In genomic region chr19:40598121-40598917, GRCh38 we compare ENCODE assay signal across 8 cellular contexts. TPM values are rescaled to one million over a fixed set of nuclear protein-coding genes. Genes with fewer than 3 reads are reported as not detected.
DNase-seq lines count a peak whose midpoint lies in the region; ATAC-seq and TF ChIP-seq lines count a peak whose summit lies in the region.

No MANE protein-coding gene starts in this region.

- H3K27me3 ChIP-seq in Loucy (ENCODE audit: insufficient read depth, low read length, poor library complexity, severe bottlenecking), result no peaks in the 10 kb centered on the region
- no peaks in the 10 kb centered on the region for H3K27me3 ChIP-seq in RWPE2 (ENCODE audit: insufficient read depth, poor library complexity, severe bottlenecking)
- no peaks in the 10 kb centered on the region for H3K27me3 ChIP-seq in neuron (ENCODE audit: insufficient read depth, low read length)

- peak; percentile 70 for ATAC-seq in RWPE2 (ENCODE audit: low read depth)
- no peak for ATAC-seq in HG03095 (IDR thresholded peaks at IDR 0.05; ENCODE audit: unreplicated experiment)

- H3K9me2 ChIP-seq in Loucy (replicated peaks; ENCODE audit: low read depth, low read length), result no peaks in the 10 kb centered on the region

- TF ChIP-seq CTCF in Loucy (conservative IDR thresholded peaks at IDR 0.05; ENCODE audit: low read length) (peak; percentile 97), RWPE2 (IDR thresholded peaks at IDR 0.05; ENCODE audit: poor library complexity, severe bottlenecking) (peak; percentile 97)

- H3K4me3 Mint-ChIP-seq in activated T-helper 2 cell treated with anti-CD3 and anti-CD28 coated beads, Interferon-gamma antibody, Interleukin-2, Interleukin-4, amounts not matched to agents 10 μg/mL and 5 μg/mL and 100 μg/mL, durations not matched to agents 14 hours and 24 hours and 36 hours (ENCODE audit: low read depth), result peak overlapping the region; percentile 39

- H3K36me3 Mint-ChIP-seq in activated T-helper 2 cell treated with anti-CD3 and anti-CD28 coated beads, Interferon-gamma antibody, Interleukin-2, Interleukin-4, amounts not matched to agents 10 μg/mL and 5 μg/mL and 100 μg/mL, durations not matched to agents 14 hours and 24 hours and 36 hours (ENCODE audit: low read depth), result no peaks in the 10 kb centered on the region

- H4K20me1 ChIP-seq in Loucy (ENCODE audit: insufficient read depth, low read length, poor library complexity, severe bottlenecking), result peaks cover 11% of the 10 kb centered on the region

- no peaks in the 10 kb centered on the region for H3K79me2 ChIP-seq in Loucy (ENCODE audit: insufficient read depth, low read length)

- peak; percentile 90 for DNase-seq in ELR (ENCODE audit: low read depth)
- DNase-seq in RWPE2 (ENCODE audit: low spot score), result peak; percentile 89
- DNase-seq in activated T-helper 2 cell treated with anti-CD3 and anti-CD28 coated beads, Interferon-gamma antibody, Interleukin-2, Interleukin-4, amounts not matched to agents 10 μg/mL and 5 μg/mL and 100 μg/mL, durations not matched to agents 14 hours and 24 hours and 36 hours (ENCODE audit: low spot score), result peak; percentile 74
- peak; percentile 76 for DNase-seq in fibroblast of the conjunctiva (ENCODE audit: low read depth)
- DNase-seq in superior temporal gyrus (ENCODE audit: extremely low spot score), result peak; percentile 93

- H3K27ac ChIP-seq in RWPE2 (ENCODE audit: poor library complexity, severe bottlenecking), result peak overlapping the region; percentile 11

- H3K27me3 Mint-ChIP-seq in activated T-helper 2 cell treated with anti-CD3 and anti-CD28 coated beads, Interferon-gamma antibody, Interleukin-2, Interleukin-4, amounts not matched to agents 10 μg/mL and 5 μg/mL and 100 μg/mL, durations not matched to agents 14 hours and 24 hours and 36 hours (ENCODE audit: low read depth), result peaks cover 41% of the 10 kb centered on the region

- no peaks in the 10 kb centered on the region for H3K9me3 Mint-ChIP-seq in activated T-helper 2 cell treated with anti-CD3 and anti-CD28 coated beads, Interferon-gamma antibody, Interleukin-2, Interleukin-4, amounts not matched to agents 10 μg/mL and 5 μg/mL and 100 μg/mL, durations not matched to agents 14 hours and 24 hours and 36 hours

- peak overlapping the region; percentile 83 for H2AFZ ChIP-seq in Loucy (ENCODE audit: low read length)
- H2AFZ ChIP-seq in neuron (ENCODE audit: low read depth, low read length), result no peak overlapping the region

- peaks cover 35% of the 10 kb centered on the region for H3K4me1 ChIP-seq in Loucy (ENCODE audit: insufficient read depth, low read length, poor library complexity, severe bottlenecking)
- H3K4me1 ChIP-seq in RWPE2 (ENCODE audit: insufficient read depth, poor library complexity, severe bottlenecking), result peaks cover 10% of the 10 kb centered on the region
- peaks cover 34% of the 10 kb centered on the region for H3K4me1 ChIP-seq in neuron (ENCODE audit: insufficient read depth, low read length)

- peaks cover 7% of the 10 kb centered on the region; the same call in 1 of the 2 replicates for H3F3A ChIP-seq in Loucy (ENCODE audit: low read depth)

- H3K9me3 ChIP-seq in Loucy (ENCODE audit: insufficient read depth, low read depth, low read length) (no peaks in the 10 kb centered on the region), RWPE2 (ENCODE audit: severe bottlenecking) (no peaks in the 10 kb centered on the region), neuron (ENCODE audit: low read length) (no peaks in the 10 kb centered on the region)

- no peak overlapping the region for H3K27ac Mint-ChIP-seq in activated T-helper 2 cell treated with anti-CD3 and anti-CD28 coated beads, Interferon-gamma antibody, Interleukin-2, Interleukin-4, amounts not matched to agents 10 μg/mL and 5 μg/mL and 100 μg/mL, durations not matched to agents 14 hours and 24 hours and 36 hours

- H3K4me3 ChIP-seq in Loucy (ENCODE audit: low read length, poor library complexity, severe bottlenecking) (peak overlapping the region; percentile 77), RWPE2 (ENCODE audit: severe bottlenecking) (peak overlapping the region; percentile 38), neuron (ENCODE audit: low read length) (peak overlapping the region; percentile 50)

- H3K9ac ChIP-seq in Loucy (ENCODE audit: low read depth, low read length, poor library complexity, severe bottlenecking), result peak overlapping the region; percentile 74

- peaks cover 47% of the 10 kb centered on the region for H3K4me1 Mint-ChIP-seq in activated T-helper 2 cell treated with anti-CD3 and anti-CD28 coated beads, Interferon-gamma antibody, Interleukin-2, Interleukin-4, amounts not matched to agents 10 μg/mL and 5 μg/mL and 100 μg/mL, durations not matched to agents 14 hours and 24 hours and 36 hours (ENCODE audit: low read depth)

- no peaks in the 10 kb centered on the region for H3K36me3 ChIP-seq in Loucy (ENCODE audit: insufficient read depth, low read length)
- H3K36me3 ChIP-seq in RWPE2 (ENCODE audit: low read depth), result no peaks in the 10 kb centered on the region
- peaks cover 9% of the 10 kb centered on the region for H3K36me3 ChIP-seq in neuron (ENCODE audit: insufficient read depth, low read length)

- intact Hi-C loops in activated T-helper 2 cell treated with anti-CD3 and anti-CD28 coated beads, Interferon-gamma antibody, Interleukin-2, Interleukin-4, amounts not matched to agents 10 μg/mL and 5 μg/mL and 100 μg/mL, durations not matched to agents 14 hours and 24 hours and 36 hours (cut with micrococcal nuclease), result loop anchor here (1.0 kb wide), 3 partner anchors 49 to 294 kb away; no protein-coding TSS in a partner anchor

- peak overlapping the region; percentile 91 for H3K4me2 ChIP-seq in Loucy (ENCODE audit: low read depth, low read length, poor library complexity, severe bottlenecking)

RNA-seq across cellular contexts. Expression of gene LTBP4, which starts 2.9 kb away (rescaled TPM):
- 101 and 104 TPM in 2 replicates for total RNA-seq in activated T-helper 2 cell treated with anti-CD3 and anti-CD28 coated beads, Interferon-gamma antibody, Interleukin-2, Interleukin-4, amounts not matched to agents 10 μg/mL and 5 μg/mL and 100 μg/mL, durations not matched to agents 14 hours and 24 hours and 36 hours

RNA-seq across cellular contexts. Expression of gene SHKBP1, which starts 21.6 kb away (rescaled TPM):
- 125 and 136 TPM in 2 replicates for total RNA-seq in activated T-helper 2 cell treated with anti-CD3 and anti-CD28 coated beads, Interferon-gamma antibody, Interleukin-2, Interleukin-4, amounts not matched to agents 10 μg/mL and 5 μg/mL and 100 μg/mL, durations not matched to agents 14 hours and 24 hours and 36 hours
